In genomic region chr11:99325807-99326206, GRCh38 we compare ENCODE assay signal across 10 cellular contexts.
DNase-seq lines count a peak whose midpoint lies in the region; ATAC-seq and TF ChIP-seq lines count a peak whose summit lies in the region.
"Had no signal": no experiment of that assay in that cellular context is flagged by ENCODE, and none has a peak within 500 bp of the region (broad histone marks: within the 10 kb centered on the region; RNA-seq: fewer than 3 reads in every experiment).

No MANE protein-coding gene starts in this region.

- peak overlapping the region; percentile 42; the same call in 1 of the 2 replicates for H3K9ac ChIP-seq in GM23248

- CTCF ChIA-PET in PC-9 (lab: Charles Lee): no interaction called here

- H3K4me1 ChIP-seq in GM23248 (ENCODE audit: insufficient read depth): peaks cover 15% of the 10 kb centered on the region
- H3K4me1 ChIP-seq in PC-9 (replicated peaks; ENCODE audit: insufficient read depth): no peaks in the 10 kb centered on the region; the same call in 1 of the 2 replicates
- H3K4me1 ChIP-seq: heart right ventricle had no signal

- H3K27me3 ChIP-seq in GM23248 (replicated peaks; ENCODE audit: insufficient read depth) (no peaks in the 10 kb centered on the region), PC-9 (ENCODE audit: insufficient read depth, low read depth) (no peaks in the 10 kb centered on the region)
- H3K27me3 ChIP-seq: heart right ventricle had no signal

- H3K4me3 ChIP-seq in GM23248 (peak overlapping the region; percentile 60), PC-9 (no peak overlapping the region)
- H3K4me3 ChIP-seq: heart right ventricle had no signal

- no peaks in the 10 kb centered on the region for H4K20me1 ChIP-seq in GM23248 (ENCODE audit: insufficient read depth)
- H4K20me1 ChIP-seq in PC-9 (ENCODE audit: insufficient read depth): no peaks in the 10 kb centered on the region

- H3K36me3 ChIP-seq in GM23248 (ENCODE audit: low read depth): no peaks in the 10 kb centered on the region
- H3K36me3 ChIP-seq in PC-9 (ENCODE audit: low read depth): no peaks in the 10 kb centered on the region
- H3K36me3 ChIP-seq: heart right ventricle had no signal

- H3K9me3 ChIP-seq in GM23248 (ENCODE audit: low read depth) (no peaks in the 10 kb centered on the region), PC-9 (ENCODE audit: insufficient read depth, low read depth) (no peaks in the 10 kb centered on the region; the same call in 1 of the 2 replicates)
- H3K9me3 ChIP-seq: heart right ventricle had no signal

- in situ Hi-C loops in GM23248 (cut with MboI): loop anchor here (25.0 kb wide), 1 partner anchor 1536 kb away; no protein-coding TSS in a partner anchor

- H3K4me2 ChIP-seq in GM23248 (ENCODE audit: unreplicated experiment) (peak overlapping the region; percentile 86), PC-9 (peak overlapping the region; percentile 23; the same call in 1 of the 2 replicates)

- peak overlapping the region; percentile 75 for H3K27ac ChIP-seq in GM23248
- peak overlapping the region; percentile 11 for H3K27ac ChIP-seq in PC-9
- peak overlapping the region; percentile 45 for H3K27ac ChIP-seq in epithelial cell of prostate
- H3K27ac ChIP-seq: heart right ventricle had no signal

- no peak for ATAC-seq in GM21367 (IDR thresholded peaks at IDR 0.05; ENCODE audit: unreplicated experiment)
- ATAC-seq in GM19035 (IDR thresholded peaks at IDR 0.05; ENCODE audit: unreplicated experiment): no peak
- no peak for ATAC-seq in left colon
- ATAC-seq: heart right ventricle had no signal

- DNase-seq in GM23248: peak; percentile 91
- DNase-seq in PC-9: peak; percentile 14 to 74
- peak; percentile 16 for DNase-seq in epithelial cell of prostate (ENCODE audit: low read depth, low spot score)
- DNase-seq in renal cortical epithelial cell (ENCODE audit: low read depth): peak; percentile 48
- no peak for DNase-seq in T-helper 1 cell
- no peak for DNase-seq in left colon
- DNase-seq: heart right ventricle, NCI-H82 had no signal

- H2AFZ ChIP-seq in GM23248 (peak overlapping the region; percentile 72), PC-9 (no peak overlapping the region; the same call in 1 of the 2 replicates)

- no peaks in the 10 kb centered on the region for H3F3A ChIP-seq in GM23248 (ENCODE audit: insufficient read depth)
- H3F3A ChIP-seq in PC-9 (ENCODE audit: insufficient read depth, low read depth): no peaks in the 10 kb centered on the region

- no peaks in the 10 kb centered on the region for H3K79me2 ChIP-seq in GM23248 (ENCODE audit: insufficient read depth)
- no peaks in the 10 kb centered on the region for H3K79me2 ChIP-seq in PC-9 (ENCODE audit: low read depth)

- no peak for TF ChIP-seq CTCF in PC-9 (conservative IDR thresholded peaks at IDR 0.05)

- POLR2A ChIA-PET in PC-9 (lab: Charles Lee; ENCODE audit: unreplicated experiment): interaction anchor here (0.7 kb wide), 1 partner anchor 368 kb away, joined by 6 read pairs; no protein-coding TSS in a partner anchor

- WGBS in GM23248 (ENCODE audit: low coverage in 1 of 2, low lambda C conversion rate in 2 of 2, missing lambda C conversion rate in 2 of 2), 2 experiments: 12 to 15% methylated on average over 8 of the region's 8 CpGs

- BruUV-seq in PC-9 (replicated peaks; lab: Mats Ljungman, UMichigan): no TSS peak

- intact Hi-C loops in PC-9 (cut with micrococcal nuclease; ENCODE audit: unreplicated experiment): no loop called here
- intact Hi-C loops in left colon (cut with DNase I, micrococcal nuclease): no loop called here

- H3K9me2 ChIP-seq in GM23248 (ENCODE audit: insufficient read depth): no peaks in the 10 kb centered on the region
- H3K9me2 ChIP-seq in PC-9 (ENCODE audit: insufficient read depth): no peaks in the 10 kb centered on the region

Comparison
In these comparisons a context has a peak if more than half of its experiments do, and no peak if none do; other contexts are left out.
1. DNase-seq: peak in GM23248 (single experiment), PC-9 (2 of 2), epithelial cell of prostate (single experiment) and renal cortical epithelial cell (single experiment); none in T-helper 1 cell (0 of 5) and left colon (0 of 2).
2. H3K27ac ChIP-seq: peak in every context shown above with its lines; median percentile 75 in GM23248; 45 in epithelial cell of prostate; 11 in PC-9.